In the genomic region with DNA sequence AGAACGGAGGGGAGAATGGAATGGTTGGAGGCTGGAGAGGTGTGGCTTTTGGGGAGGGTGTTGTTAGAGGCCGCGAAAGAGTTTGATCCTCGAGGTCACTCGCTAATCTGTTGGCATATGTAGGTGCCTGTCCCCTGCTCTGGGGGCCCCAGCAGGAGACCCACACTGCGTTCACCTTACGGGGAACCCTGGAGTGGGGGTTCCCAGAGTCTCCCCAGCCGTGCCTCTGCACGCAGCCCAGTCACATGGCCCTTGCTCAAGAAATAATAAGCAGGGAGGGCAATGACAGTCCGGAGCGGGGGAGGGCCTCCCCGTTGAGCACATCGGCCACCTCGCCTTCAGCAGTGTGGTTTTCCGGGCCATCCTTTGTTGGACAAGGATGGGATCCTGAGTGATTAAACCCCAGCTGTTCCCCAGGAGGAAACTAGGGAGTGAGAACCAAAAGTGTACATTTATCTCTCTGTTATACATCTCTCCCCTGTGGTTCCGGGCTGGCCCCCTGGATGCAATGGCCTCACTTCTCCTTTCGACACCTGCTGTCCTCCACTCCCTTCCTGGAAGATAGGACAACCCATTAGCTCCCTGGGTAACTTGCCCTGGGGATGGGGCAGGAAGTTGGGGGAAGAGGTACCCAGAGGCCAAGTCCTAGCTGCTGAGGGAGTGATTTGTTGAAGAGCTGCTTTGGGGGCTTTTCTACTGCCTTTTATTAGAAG, we compare ENCODE assay signal across 8 cellular contexts. TPM values are rescaled to one million over a fixed set of nuclear protein-coding genes. Genes with fewer than 3 reads are reported as not detected.
DNase-seq lines count a peak whose midpoint lies in the region; ATAC-seq, FAIRE-seq and TF ChIP-seq lines count a peak whose summit lies in the region.

No MANE protein-coding gene starts in this region.

- H3K9me3 ChIP-seq in BLaER1, result no peaks in the 10 kb centered on the region
- H3K9me3 ChIP-seq in body of pancreas, result no peaks in the 10 kb centered on the region
- no peaks in the 10 kb centered on the region for H3K9me3 ChIP-seq in small intestine (ENCODE audit: control insufficient read depth, low read depth)

- H3K4me3 ChIP-seq in BLaER1 (peak overlapping the region; percentile 74), body of pancreas (peak overlapping the region; percentile 42 to 63), small intestine (ENCODE audit: low read depth in 1 of 2, low read length in 2 of 2) (peak overlapping the region; percentile 62 to 86)

- intact Hi-C loops in body of pancreas (cut with DNase I), result no loop called here

- peaks cover 61% of the 10 kb centered on the region for H3K27me3 ChIP-seq in BLaER1
- H3K27me3 ChIP-seq in body of pancreas, result no peaks in the 10 kb centered on the region
- no peaks in the 10 kb centered on the region for H3K27me3 ChIP-seq in small intestine (ENCODE audit: control insufficient read depth in 2 of 2, insufficient read depth in 2 of 2, low read length in 2 of 2)

- H3K4me1 ChIP-seq in BLaER1 (peaks cover 70% of the 10 kb centered on the region), body of pancreas (peaks cover 70% of the 10 kb centered on the region), small intestine (ENCODE audit: control insufficient read depth in 2 of 2, insufficient read depth in 1 of 2, low read depth in 1 of 2, low read length in 1 of 2) (peaks cover 13 to 15% of the 10 kb centered on the region in 2 donors)

- peaks cover 27% of the 10 kb centered on the region; the same call in 1 of the 2 replicates for H4K20me1 ChIP-seq in BLaER1

- H3K4me2 ChIP-seq in BLaER1, result peak overlapping the region; percentile 99

- no peak for TF ChIP-seq POLR2A in body of pancreas (IDR thresholded peaks at IDR 0.05)

- H3K27ac ChIP-seq in BLaER1, result no peak overlapping the region
- H3K27ac ChIP-seq in body of pancreas, result peak overlapping the region; percentile 84 to 97 (median 88)
- H3K27ac ChIP-seq in small intestine (ENCODE audit: low read depth in 1 of 2, low read length in 1 of 2), result peak overlapping the region in 1 of 2 donors; percentile 68

- DNase-seq in KG1 (lab: John Stamatoyannopoulos, UW) (peak; percentile 30), body of pancreas (peak in 3 of 4 donors; percentile 33 to 51 (median 39)), islet precursor cell (peak; percentile 59), small intestine (peak; percentile 47), NCI-H510A (lab: John Stamatoyannopoulos, UW) (no peak)

- TF ChIP-seq CTCF in body of pancreas (IDR thresholded peaks at IDR 0.05), result no peak

- H3K36me3 ChIP-seq in BLaER1 (no peaks in the 10 kb centered on the region), body of pancreas (replicated peaks in 1 of 2; ENCODE audit: insufficient read depth in 1 of 2, low read depth in 2 of 2) (no peaks in the 10 kb centered on the region), small intestine (ENCODE audit: control insufficient read depth in 2 of 2, insufficient read depth in 2 of 2, low read length in 2 of 2) (no peaks in the 10 kb centered on the region)

- ATAC-seq in body of pancreas, result no peak
- no peak for ATAC-seq in HG02970 (IDR thresholded peaks at IDR 0.05; ENCODE audit: low FRiP score, unreplicated experiment)
- ATAC-seq in HG03135 (IDR thresholded peaks at IDR 0.05; ENCODE audit: unreplicated experiment), result no peak

- 4 to 7% methylated on average over 9 to 17 of the region's 17 CpGs for WGBS in body of pancreas, 2 donors
- 7 to 18% (median 17%) methylated on average over 17 of the region's 17 CpGs for WGBS in small intestine, 3 donors

- no peak for FAIRE-seq in small intestine (lab: Jason Lieb, UNC)

- no peak overlapping the region; the same call in 1 of the 2 replicates for H3K9ac ChIP-seq in BLaER1

RNA-seq across cellular contexts. Expression of a gene that starts 1.3 kb away (rescaled TPM):
- 10 to 100 TPM; 34.5 to 40.2 TPM for total RNA-seq in body of pancreas
- 10 to 100 TPM; 12.7 to 18.6 (median 15.6) TPM for polyA plus RNA-seq in small intestine
